18 cellular contexts compared by ENCODE assay signal in the genomic region with DNA sequence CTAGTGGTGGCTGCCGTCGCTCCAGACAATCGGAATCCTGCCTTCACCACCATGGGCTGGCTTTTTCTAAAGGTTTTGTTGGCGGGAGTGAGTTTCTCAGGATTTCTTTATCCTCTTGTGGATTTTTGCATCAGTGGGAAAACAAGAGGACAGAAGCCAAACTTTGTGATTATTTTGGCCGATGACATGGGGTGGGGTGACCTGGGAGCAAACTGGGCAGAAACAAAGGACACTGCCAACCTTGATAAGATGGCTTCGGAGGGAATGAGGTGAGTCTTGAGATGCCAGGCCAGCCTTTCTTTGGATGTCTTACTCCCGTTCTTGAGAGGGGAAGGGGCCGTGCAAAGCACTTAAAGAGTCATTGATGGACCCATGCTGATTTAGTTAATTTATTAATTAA. TPM values are rescaled to one million over a fixed set of nuclear protein-coding genes. Genes with fewer than 3 reads are reported as not detected.
DNase-seq lines count a peak whose midpoint lies in the region; ATAC-seq, FAIRE-seq and TF ChIP-seq lines count a peak whose summit lies in the region.
"Had no signal": no experiment of that assay in that cellular context is flagged by ENCODE, and none has a peak within 500 bp of the region (broad histone marks: within the 10 kb centered on the region; RNA-seq: fewer than 3 reads in every experiment).

No MANE protein-coding gene starts in this region.

- no peaks in the 10 kb centered on the region for H3K9me3 ChIP-seq in osteoblast (ENCODE audit: low read depth, low read length)

- peaks cover 6% of the 10 kb centered on the region for H3K4me1 ChIP-seq in osteoblast (ENCODE audit: insufficient read depth, low read length)

- no peaks in the 10 kb centered on the region for H3K9me3 Mint-ChIP-seq in stimulated activated naive CD8-positive, alpha-beta T cell treated with anti-CD3 and anti-CD28 coated beads, Interleukin-15, amount 100 ng/mL, for 72 hours
- no peaks in the 10 kb centered on the region for H3K9me3 Mint-ChIP-seq in central memory CD8-positive, alpha-beta T cell
- H3K9me3 Mint-ChIP-seq: CD4-positive, alpha-beta memory T cell; GM23338 had no signal

- H3K36me3 Mint-ChIP-seq in central memory CD8-positive, alpha-beta T cell (ENCODE audit: insufficient read depth) = no peaks in the 10 kb centered on the region

- DNase-seq in stimulated activated naive CD8-positive, alpha-beta T cell treated with anti-CD3 and anti-CD28 coated beads, Interleukin-15, amount 100 ng/mL, for 72 hours = no peak
- DNase-seq in stimulated activated naive CD8-positive, alpha-beta T cell treated with anti-CD3 and anti-CD28 coated beads, Interleukin-15, Interleukin-2, amounts not matched to agents 100 U/mL and 50 U/mL, for 24 hours = no peak
- no peak for DNase-seq in central memory CD8-positive, alpha-beta T cell (ENCODE audit: low spot score in 2 of 2)
- DNase-seq in osteoblast (ENCODE audit: insufficient read length, low spot score, missing footprints) = peak; percentile 36
- no peak for DNase-seq in NCI-H146 treated with DMSO at 0.1 percent for 48 hours (lab: John Stamatoyannopoulos, UW; ENCODE audit: unreplicated experiment)
- DNase-seq in GM12892 (ENCODE audit: insufficient read length) = no peak
- DNase-seq: 8988T; C1 segment of cervical spinal cord; CD4-positive, alpha-beta memory T cell; DMS153; DMS79; GF-D8; HCEC 1CT; KG1 had no signal

- H3K27me3 ChIP-seq in osteoblast (ENCODE audit: insufficient read depth, low read length) = no peaks in the 10 kb centered on the region

- H3K4me1 Mint-ChIP-seq in stimulated activated naive CD8-positive, alpha-beta T cell treated with anti-CD3 and anti-CD28 coated beads, Interleukin-15, amount 100 ng/mL, for 72 hours = peaks cover 43% of the 10 kb centered on the region
- peaks cover 30% of the 10 kb centered on the region for H3K4me1 Mint-ChIP-seq in central memory CD8-positive, alpha-beta T cell

- no peak overlapping the region for H3K4me2 ChIP-seq in osteoblast (ENCODE audit: insufficient read depth, low read length)
- H3K4me2 ChIP-seq: GM23338 had no signal

- H4K20me1 ChIP-seq in osteoblast (ENCODE audit: insufficient read depth, low read length) = no peaks in the 10 kb centered on the region

- H3K4me3 ChIP-seq in osteoblast (ENCODE audit: insufficient read depth, low read length) = no peak overlapping the region
- H3K4me3 ChIP-seq: GM23338 had no signal

- H3K36me3 ChIP-seq in osteoblast (ENCODE audit: insufficient read depth, low read length) = no peaks in the 10 kb centered on the region

- no peak for TF ChIP-seq CTCF in osteoblast (IDR thresholded peaks at IDR 0.05; ENCODE audit: extremely low read depth, low read depth, low read length)

- no peaks in the 10 kb centered on the region for H3K27me3 Mint-ChIP-seq in stimulated activated naive CD8-positive, alpha-beta T cell treated with anti-CD3 and anti-CD28 coated beads, Interleukin-15, amount 100 ng/mL, for 72 hours
- H3K27me3 Mint-ChIP-seq in central memory CD8-positive, alpha-beta T cell = no peaks in the 10 kb centered on the region
- H3K27me3 Mint-ChIP-seq: CD4-positive, alpha-beta memory T cell had no signal

- no peak overlapping the region for H3K4me3 Mint-ChIP-seq in stimulated activated naive CD8-positive, alpha-beta T cell treated with anti-CD3 and anti-CD28 coated beads, Interleukin-15, amount 100 ng/mL, for 72 hours
- H3K4me3 Mint-ChIP-seq in central memory CD8-positive, alpha-beta T cell = no peak overlapping the region
- H3K4me3 Mint-ChIP-seq: CD4-positive, alpha-beta memory T cell; GM23338 had no signal

- H3K79me2 ChIP-seq in osteoblast (ENCODE audit: insufficient read depth, low read length) = no peaks in the 10 kb centered on the region

- H2AFZ ChIP-seq in osteoblast (ENCODE audit: low read length) = no peak overlapping the region
- H2AFZ ChIP-seq: GM23338 had no signal

- peak overlapping the region; percentile 14 to 59 for H3K27ac Mint-ChIP-seq in stimulated activated naive CD8-positive, alpha-beta T cell treated with anti-CD3 and anti-CD28 coated beads, Interleukin-15, amount 100 ng/mL, for 72 hours
- peak overlapping the region; percentile 32 for H3K27ac Mint-ChIP-seq in central memory CD8-positive, alpha-beta T cell (ENCODE audit: low read depth)

- no peak for ATAC-seq in stimulated activated naive CD8-positive, alpha-beta T cell treated with anti-CD3 and anti-CD28 coated beads, Interleukin-15, amount 100 ng/mL, for 72 hours
- ATAC-seq in stimulated activated naive CD8-positive, alpha-beta T cell treated with anti-CD3 and anti-CD28 coated beads, Interleukin-15, Interleukin-2, amounts not matched to agents 100 U/mL and 50 U/mL, for 24 hours = no peak
- no peak for ATAC-seq in central memory CD8-positive, alpha-beta T cell (replicated peaks; ENCODE audit: extremely low read depth, poor library complexity, severe bottlenecking)
- ATAC-seq in HG02885 (IDR thresholded peaks at IDR 0.05; ENCODE audit: poor library complexity, unreplicated experiment) = no peak
- ATAC-seq: GM23338 had no signal

- H3K27ac ChIP-seq in osteoblast (ENCODE audit: low read depth, low read length) = no peak overlapping the region

- TF ChIP-seq POLR2A in GM12892 (IDR thresholded peaks at IDR 0.05; ENCODE audit: low read depth, low read length) = no peak

- no peak for FAIRE-seq in GM12892 (lab: Jason Lieb, UNC)
- FAIRE-seq: GM19239, H54 had no signal

RNA-seq across cellular contexts. Expression of gene ARSG, which starts 16.1 kb away (rescaled TPM):
- total RNA-seq in osteoblast = 7.6 and 7.7 TPM in 2 replicates
- 5.7 TPM for polyA plus RNA-seq in GM12892 (2012; ENCODE audit: missing spikeins)

RNA-seq across cellular contexts. Expression of gene SLC16A6, which starts 16.5 kb away (rescaled TPM):
- total RNA-seq in osteoblast = 1.4 and 3.8 TPM in 2 replicates
- polyA plus RNA-seq in GM12892 (2012; ENCODE audit: missing spikeins) = 2.7 TPM
- total RNA-seq: GM23338 had no signal
- polyA plus RNA-seq: GM23338 had no signal

RNA-seq across cellular contexts. Expression of gene AMZ2, which starts 59.6 kb away (rescaled TPM):
- 80.3 and 84.0 TPM in 2 replicates for total RNA-seq in osteoblast
- 118 TPM for polyA plus RNA-seq in GM12892 (2012; ENCODE audit: missing spikeins)
